ENCODE assay signal across 10 cellular contexts in the genomic region with DNA sequence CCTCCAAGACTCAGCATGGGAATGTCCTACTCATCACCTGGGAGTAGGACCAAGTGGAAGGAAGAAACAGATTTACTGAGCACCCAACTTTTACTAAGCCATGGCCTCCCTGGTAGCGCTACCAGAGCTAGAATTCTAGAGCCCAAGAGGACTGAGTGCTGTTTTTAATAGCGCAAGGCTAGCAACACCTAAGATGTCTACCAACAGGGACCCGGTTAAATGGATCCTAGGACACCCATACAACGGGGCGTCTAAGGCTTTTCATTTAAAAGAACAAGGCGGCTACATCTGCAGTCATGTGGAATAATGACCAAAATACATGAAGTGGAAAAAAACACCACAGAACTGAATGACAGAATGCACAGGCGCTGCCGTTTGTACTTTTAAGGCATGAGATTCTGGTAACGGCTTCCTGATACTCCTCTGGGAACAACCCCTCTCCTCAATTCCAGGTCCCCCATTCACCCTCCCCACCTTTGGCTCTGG. TPM values are rescaled to one million over a fixed set of nuclear protein-coding genes. Genes with fewer than 3 reads are reported as not detected.
A peak's percentile ranks its signal among the peaks of the same experiment; 100 is the strongest.
DNase-seq lines count a peak whose midpoint lies in the region; ATAC-seq and TF ChIP-seq lines count a peak whose summit lies in the region.
"Had no signal": no experiment of that assay in that cellular context is flagged by ENCODE, and none has a peak within 500 bp of the region (broad histone marks: within the 10 kb centered on the region; RNA-seq: fewer than 3 reads in every experiment).

No MANE protein-coding gene starts in this region.

- peaks cover 21% of the 10 kb centered on the region for H3K4me1 ChIP-seq in PC-3 (ENCODE audit: insufficient read depth, low read length)
- peaks cover 11% of the 10 kb centered on the region for H3K4me1 ChIP-seq in thymus (ENCODE audit: control insufficient read depth, insufficient read depth, low read length)

- H3K36me3 Mint-ChIP-seq in activated T-cell treated with anti-CD3 and anti-CD28 coated beads, Interleukin-2, amount 50 U/mL, for 72 hours (ENCODE audit: insufficient read depth in 2 of 2), result peaks cover 9 to 12% of the 10 kb centered on the region in 2 donors

- peaks cover 91% of the 10 kb centered on the region for H3K79me2 ChIP-seq in PC-3 (ENCODE audit: low read length)

- H3K9me3 ChIP-seq in PC-3 (ENCODE audit: low read length) (no peaks in the 10 kb centered on the region), thymus (ENCODE audit: control insufficient read depth) (no peaks in the 10 kb centered on the region)

- peaks cover 59% of the 10 kb centered on the region for H3K4me1 Mint-ChIP-seq in activated T-cell treated with anti-CD3 and anti-CD28 coated beads, Interleukin-2, amount 50 U/mL, for 72 hours (ENCODE audit: low read depth)

- H3K27me3 ChIP-seq in PC-3 (ENCODE audit: low read length), result no peaks in the 10 kb centered on the region
- no peaks in the 10 kb centered on the region for H3K27me3 ChIP-seq in thymus (ENCODE audit: control insufficient read depth, insufficient read depth)

- 97% methylated on average over 9 of the region's 9 CpGs for WGBS in thymus

- H4K20me1 ChIP-seq in PC-3 (ENCODE audit: low read length), result peaks cover 38% of the 10 kb centered on the region

- intact Hi-C loops in PC-3 (cut with micrococcal nuclease), result no loop called here

- H3K4me3 ChIP-seq in PC-3 (ENCODE audit: low read length) (no peak overlapping the region), thymus (ENCODE audit: low read length) (no peak overlapping the region)
- H3K4me3 ChIP-seq: SK-N-MC had no signal

- H3K4me3 Mint-ChIP-seq in activated T-cell treated with anti-CD3 and anti-CD28 coated beads, Interleukin-2, amount 50 U/mL, for 72 hours, result peak overlapping the region; percentile 64 to 85

- CTCF ChIA-PET in PC-3 (lab: Charles Lee), result interaction anchor here (0.9 to 2.2 kb wide), 2 partner anchors 69 to 70 kb away, joined by 6 to 8 read pairs; no protein-coding TSS in a partner anchor

- no peak for ATAC-seq in activated T-cell treated with anti-CD3 and anti-CD28 coated beads, Interleukin-2, amount 50 U/mL, for 72 hours (replicated peaks in 1 of 2)
- ATAC-seq in PC-3, result peak; percentile 33
- no peak for ATAC-seq in GM19463 (IDR thresholded peaks at IDR 0.05; ENCODE audit: unreplicated experiment)

- TF ChIP-seq CTCF in PC-3 (conservative IDR thresholded peaks at IDR 0.05; ENCODE audit: low read depth, low read length), result no peak

- H3K9ac ChIP-seq in PC-3 (ENCODE audit: low read length), result no peak overlapping the region

- DNase-seq in activated T-cell treated with anti-CD3 and anti-CD28 coated beads, Interleukin-2, amount 50 U/mL, for 72 hours, result no peak
- DNase-seq in activated T-cell treated with anti-CD3 and anti-CD28 coated beads for 4 hours (no peak), PC-3 (no peak), glomerular visceral epithelial cell (ENCODE audit: extremely low spot score) (peak; percentile 58), NCI-H2227 (lab: John Stamatoyannopoulos, UW; ENCODE audit: unreplicated experiment) (no peak)
- no peak for DNase-seq in activated CD4-positive, alpha-beta T cell treated with anti-CD3 and anti-CD28 coated beads, Interleukin-2, amount 50 U/mL, for 4 hours
- DNase-seq: small intestine had no signal

- H3K4me2 ChIP-seq in PC-3 (ENCODE audit: low read length), result no peak overlapping the region

- H2AFZ ChIP-seq in PC-3 (ENCODE audit: low read length), result no peak overlapping the region

- peak overlapping the region; percentile 82 for H3K27ac Mint-ChIP-seq in activated T-cell treated with anti-CD3 and anti-CD28 coated beads, Interleukin-2, amount 50 U/mL, for 72 hours

- H3K27me3 Mint-ChIP-seq in activated T-cell treated with anti-CD3 and anti-CD28 coated beads, Interleukin-2, amount 50 U/mL, for 72 hours (ENCODE audit: low read depth), result no peaks in the 10 kb centered on the region

- H3F3A ChIP-seq in PC-3 (ENCODE audit: low read length, unreplicated experiment), result no peaks in the 10 kb centered on the region

- H3K9me3 Mint-ChIP-seq in activated T-cell treated with anti-CD3 and anti-CD28 coated beads, Interleukin-2, amount 50 U/mL, for 72 hours, result peaks cover 0 to 4% of the 10 kb centered on the region in 2 donors

- POLR2A ChIA-PET in PC-3 (lab: Charles Lee; ENCODE audit: unreplicated experiment), result no interaction called here

- H3K36me3 ChIP-seq in PC-3 (ENCODE audit: low read depth, low read length), result no peaks in the 10 kb centered on the region
- H3K36me3 ChIP-seq in thymus (ENCODE audit: control insufficient read depth, insufficient read depth), result no peaks in the 10 kb centered on the region

- H3K9me2 ChIP-seq in PC-3 (replicated peaks; ENCODE audit: low read length), result no peaks in the 10 kb centered on the region

- H3K27ac ChIP-seq in PC-3 (ENCODE audit: low read length) (no peak overlapping the region; the same call in 1 of the 2 replicates), thymus (ENCODE audit: low read depth) (peak overlapping the region; percentile 33)

- BruUV-seq in PC-3 (replicated peaks; lab: Mats Ljungman, UMichigan), result no TSS peak

RNA-seq across cellular contexts. Expression of a gene that starts 5.1 kb away (rescaled TPM):
- 10 to 100 TPM; 85.5 to 86.6 TPM for total RNA-seq in activated T-cell treated with anti-CD3 and anti-CD28 coated beads, Interleukin-2, amount 50 U/mL, for 72 hours
- total RNA-seq in PC-3 (2014; rRNA removed), result 26.5 and 29.0 TPM in 2 replicates
- 42.4 TPM for polyA plus RNA-seq in thymus

RNA-seq across cellular contexts. Expression of a gene that starts 51.9 kb away (rescaled TPM):
- total RNA-seq in activated T-cell treated with anti-CD3 and anti-CD28 coated beads, Interleukin-2, amount 50 U/mL, for 72 hours, result 10 to 100 TPM; 12.5 to 13.4 TPM
- total RNA-seq in PC-3 (2014; rRNA removed), result 23.7 and 31.6 TPM in 2 replicates
- polyA plus RNA-seq in thymus, result 11.5 TPM

RNA-seq across cellular contexts. Expression of a gene that starts 52.2 kb away (rescaled TPM):
- total RNA-seq in activated T-cell treated with anti-CD3 and anti-CD28 coated beads, Interleukin-2, amount 50 U/mL, for 72 hours, result 10 to 100 TPM; 23.6 to 24.3 TPM
- 8.6 and 13.5 TPM in 2 replicates for total RNA-seq in PC-3 (2014; rRNA removed)
- polyA plus RNA-seq in thymus, result 28.0 TPM

RNA-seq across cellular contexts. Expression of a gene that starts 52.3 kb away (rescaled TPM):
- 10 to 100 TPM; 58.8 to 63.4 TPM for total RNA-seq in activated T-cell treated with anti-CD3 and anti-CD28 coated beads, Interleukin-2, amount 50 U/mL, for 72 hours
- total RNA-seq in PC-3 (2014; rRNA removed), result 69.7 and 85.3 TPM in 2 replicates
- 14.4 TPM for polyA plus RNA-seq in thymus
